8 cellular contexts compared by ENCODE assay signal in genomic region chr17:35345445-35345925, GRCh38. TPM values are rescaled to one million over a fixed set of nuclear protein-coding genes. Genes with fewer than 3 reads are reported as not detected.
DNase-seq lines count a peak whose midpoint lies in the region; ATAC-seq and TF ChIP-seq lines count a peak whose summit lies in the region.

No MANE protein-coding gene starts in this region.

- CTCF ChIA-PET in activated CD4-positive, alpha-beta T cell treated with anti-CD3 and anti-CD28 coated beads, Interleukin-2, amount 10 ng/mL, durations not matched to agents 7 days and 5 days (lab: Charles Lee): interaction anchor here (0.8 kb wide), 1 partner anchor 22 kb away, joined by 3 read pairs; no protein-coding TSS in a partner anchor

- H3K36me3 ChIP-seq in mesenchymal stem cell (ENCODE audit: control insufficient read depth in 1 of 2, insufficient read depth in 2 of 2, low read depth in 1 of 2, low read length in 2 of 2) (no peaks in the 10 kb centered on the region), thyroid gland (no peaks in the 10 kb centered on the region)

- WGBS in mesenchymal stem cell: 15% methylated on average over 25 of the region's 25 CpGs
- 30 to 37% methylated on average over 24 to 25 of the region's 25 CpGs for WGBS in thyroid gland, 2 donors

- H3K9ac ChIP-seq in mesenchymal stem cell (ENCODE audit: low read length): peak overlapping the region; percentile 90

- no peak overlapping the region for H3K18ac ChIP-seq in mesenchymal stem cell (ENCODE audit: low read depth in 1 of 2, low read length in 2 of 2)

- intact Hi-C loops in thyroid gland (cut with DNase I): no loop called here

- no peak for ATAC-seq in HG03432 (IDR thresholded peaks at IDR 0.05; ENCODE audit: unreplicated experiment)
- ATAC-seq in GM21526 (IDR thresholded peaks at IDR 0.05; ENCODE audit: low FRiP score, unreplicated experiment): no peak

- H3K14ac ChIP-seq in mesenchymal stem cell (ENCODE audit: low read length in 2 of 2): no peak overlapping the region

- H3K27ac ChIP-seq in mesenchymal stem cell (ENCODE audit: low read length, poor library complexity, severe bottlenecking): no peak overlapping the region
- peak overlapping the region; percentile 23 to 59 (median 53) for H3K27ac ChIP-seq in thyroid gland

- no peak overlapping the region for H2BK12ac ChIP-seq in mesenchymal stem cell (ENCODE audit: low read length in 2 of 2)

- H3K4me3 ChIP-seq in mesenchymal stem cell (ENCODE audit: insufficient read depth in 1 of 2, low read depth in 1 of 2, low read length in 2 of 2) (peak overlapping the region; percentile 38 to 82), thyroid gland (replicated peaks in 1 of 3) (peak overlapping the region in 1 of 3 donors; percentile 37)

- no peak for TF ChIP-seq CTCF in chondrocyte (IDR thresholded peaks at IDR 0.05)
- TF ChIP-seq CTCF in thyroid gland (IDR thresholded peaks at IDR 0.05): no peak

- H3K27ac Mint-ChIP-seq in activated CD4-positive, alpha-beta T cell treated with anti-CD3 and anti-CD28 coated beads, Interleukin-2, amount 10 ng/mL, durations not matched to agents 7 days and 5 days: peak overlapping the region; percentile 71
- no peak overlapping the region for H3K27ac Mint-ChIP-seq in chondrocyte (ENCODE audit: unreplicated experiment)

- H3K4me1 ChIP-seq in mesenchymal stem cell (ENCODE audit: control insufficient read depth, insufficient read depth, low read depth, low read length): peaks cover 12% of the 10 kb centered on the region
- peaks cover 8 to 14% of the 10 kb centered on the region in 2 donors for H3K4me1 ChIP-seq in thyroid gland

- H4K91ac ChIP-seq in mesenchymal stem cell (ENCODE audit: low read length): no peak overlapping the region

- H3K4ac ChIP-seq in mesenchymal stem cell (ENCODE audit: low read depth in 1 of 2, low read length in 2 of 2): no peak overlapping the region

- no peak overlapping the region for H2BK15ac ChIP-seq in mesenchymal stem cell (ENCODE audit: low read depth, poor library complexity, severe bottlenecking)

- H2AK5ac ChIP-seq in mesenchymal stem cell (ENCODE audit: low read length, severe bottlenecking): no peak overlapping the region

- H3K4me3 Mint-ChIP-seq in activated CD4-positive, alpha-beta T cell treated with anti-CD3 and anti-CD28 coated beads, Interleukin-2, amount 10 ng/mL, durations not matched to agents 7 days and 5 days: peak overlapping the region; percentile 80
- H3K4me3 Mint-ChIP-seq in chondrocyte (ENCODE audit: unreplicated experiment): peak overlapping the region; percentile 69

- peaks cover 33% of the 10 kb centered on the region for H3K27me3 Mint-ChIP-seq in activated CD4-positive, alpha-beta T cell treated with anti-CD3 and anti-CD28 coated beads, Interleukin-2, amount 10 ng/mL, durations not matched to agents 7 days and 5 days
- peaks cover 36% of the 10 kb centered on the region for H3K27me3 Mint-ChIP-seq in chondrocyte (ENCODE audit: low read depth)

- POLR2A ChIA-PET in activated CD4-positive, alpha-beta T cell treated with anti-CD3 and anti-CD28 coated beads, Interleukin-2, amount 10 ng/mL, durations not matched to agents 7 days and 5 days (lab: Charles Lee): no interaction called here

- H3K79me1 ChIP-seq in mesenchymal stem cell (replicated peaks; ENCODE audit: low read length, poor library complexity, severe bottlenecking): no peaks in the 10 kb centered on the region

- H3K27me3 ChIP-seq in mesenchymal stem cell (ENCODE audit: control insufficient read depth in 1 of 2, insufficient read depth in 1 of 2, low read length in 2 of 2): peaks cover 0 to 46% of the 10 kb centered on the region in 2 experiments
- no peaks in the 10 kb centered on the region for H3K27me3 ChIP-seq in thyroid gland

- H2BK120ac ChIP-seq in mesenchymal stem cell (ENCODE audit: low read depth, low read length): no peak overlapping the region

- no peak overlapping the region for H2AFZ ChIP-seq in mesenchymal stem cell (ENCODE audit: low read depth, low read length)

- peaks cover 69% of the 10 kb centered on the region for H3K4me1 Mint-ChIP-seq in activated CD4-positive, alpha-beta T cell treated with anti-CD3 and anti-CD28 coated beads, Interleukin-2, amount 10 ng/mL, durations not matched to agents 7 days and 5 days
- H3K4me1 Mint-ChIP-seq in chondrocyte (ENCODE audit: low read depth): peaks cover 12% of the 10 kb centered on the region

- H3K23ac ChIP-seq in mesenchymal stem cell (ENCODE audit: low read length in 2 of 2): no peak overlapping the region

- H3K36me3 Mint-ChIP-seq in activated CD4-positive, alpha-beta T cell treated with anti-CD3 and anti-CD28 coated beads, Interleukin-2, amount 10 ng/mL, durations not matched to agents 7 days and 5 days (ENCODE audit: low read depth): peaks cover 47% of the 10 kb centered on the region
- H3K36me3 Mint-ChIP-seq in chondrocyte (ENCODE audit: low read depth): peaks cover 8% of the 10 kb centered on the region

- peak overlapping the region; percentile 67 for H3K4me2 ChIP-seq in mesenchymal stem cell (ENCODE audit: low read length, poor library complexity, severe bottlenecking)

- H3K9me3 ChIP-seq in mesenchymal stem cell (ENCODE audit: control insufficient read depth, low read length) (peaks cover under 1% of the 10 kb centered on the region), thyroid gland (no peaks in the 10 kb centered on the region)

- no peak overlapping the region for H4K8ac ChIP-seq in mesenchymal stem cell (ENCODE audit: low read length)

- TF ChIP-seq POLR2A in thyroid gland (IDR thresholded peaks at IDR 0.05): no peak

- DNase-seq in activated CD4-positive, alpha-beta T cell treated with anti-CD3 and anti-CD28 coated beads, Interleukin-2, amount 10 ng/mL, durations not matched to agents 7 days and 5 days: no peak
- no peak for DNase-seq in activated CD4-positive, alpha-beta T cell treated with anti-CD3 and anti-CD28 coated beads, Interleukin-2, amount 50 U/mL, for 1 hour
- DNase-seq in chondrocyte (ENCODE audit: low spot score) (no peak), mesenchymal stem cell (no peak), thyroid gland (no peak)
- no peak for DNase-seq in stimulated activated naive CD4-positive, alpha-beta T cell treated with Interleukin-2 at 50 U/mL for 16 hours (lab: John Stamatoyannopoulos, UW)

- H2BK5ac ChIP-seq in mesenchymal stem cell (ENCODE audit: low read depth, low read length, poor library complexity, severe bottlenecking): no peak overlapping the region

- H3K9me3 Mint-ChIP-seq in activated CD4-positive, alpha-beta T cell treated with anti-CD3 and anti-CD28 coated beads, Interleukin-2, amount 10 ng/mL, durations not matched to agents 7 days and 5 days: peaks cover 26% of the 10 kb centered on the region
- peaks cover 6% of the 10 kb centered on the region for H3K9me3 Mint-ChIP-seq in chondrocyte (ENCODE audit: low read depth)

RNA-seq across cellular contexts. Expression of gene SLFN11, which starts 27.9 kb away (rescaled TPM):
- 10 to 100 TPM; 32.1 to 32.9 TPM for total RNA-seq in activated CD4-positive, alpha-beta T cell treated with anti-CD3 and anti-CD28 coated beads, Interleukin-2, amount 10 ng/mL, durations not matched to agents 7 days and 5 days
- total RNA-seq in chondrocyte (15.2 to 19.0 TPM (median 18.2 TPM) in 3 replicates), thyroid gland (10 to 100 TPM; 39.0 to 68.6 (median 55.0) TPM)
- polyA plus RNA-seq in mesenchymal stem cell (2013, experiment 1 of 2): 4.6 TPM
- polyA plus RNA-seq in mesenchymal stem cell (2013, experiment 2 of 2): 4.6 TPM
